In the genomic region with DNA sequence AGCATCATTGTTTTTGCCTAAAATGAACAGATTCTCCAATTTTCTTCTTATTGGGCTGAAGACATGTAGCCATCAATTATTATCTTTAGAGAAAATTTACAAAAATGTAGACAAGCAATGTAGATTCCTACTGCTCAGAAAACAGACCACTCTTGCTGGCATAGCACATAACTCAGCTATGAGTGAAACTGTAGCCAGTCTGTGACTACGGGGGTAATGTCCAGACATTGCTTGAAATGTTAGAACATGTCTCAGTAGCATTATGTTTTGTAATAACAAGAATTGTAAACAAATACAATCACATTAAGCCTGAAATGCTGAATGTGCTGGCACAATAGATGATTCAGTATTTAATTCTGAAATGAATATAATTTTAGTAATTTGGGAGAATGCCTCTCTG, we compare ENCODE assay signal across 14 cellular contexts.
"Had no signal": no experiment of that assay in that cellular context is flagged by ENCODE, and none has a peak within 500 bp of the region (broad histone marks: within the 10 kb centered on the region; RNA-seq: fewer than 3 reads in every experiment).

No MANE protein-coding gene starts in this region.

- ATAC-seq: activated T-cell treated with anti-CD3 and anti-CD28 coated beads, Interleukin-2, amount 50 U/mL, for 4 hours; effector memory CD8-positive, alpha-beta T cell; naive thymus-derived CD4-positive, alpha-beta T cell had no signal

- H3K4me3 ChIP-seq: thyroid gland, vagina had no signal

- DNase-seq: activated CD4-positive, alpha-beta memory T cell treated with anti-CD3 and anti-CD28 coated beads for 36 hours; activated gamma-delta T cell; activated naive CD8-positive, alpha-beta T cell treated with anti-CD3 and anti-CD28 coated beads for 36 hours; activated T-cell treated with anti-CD3 and anti-CD28 coated beads, Interleukin-2, amount 50 U/mL, for 4 hours; aorta; effector memory CD8-positive, alpha-beta T cell; erythroblast; midbrain; naive thymus-derived CD4-positive, alpha-beta T cell; T-helper 9 cell; thyroid gland had no signal

- H3K9me3 ChIP-seq: thyroid gland, vagina had no signal

- H3K27me3 ChIP-seq: thyroid gland, vagina had no signal

- H3K9ac ChIP-seq: parathyroid adenoma had no signal

- H3K36me3 ChIP-seq: thyroid gland, vagina had no signal

- H2AFZ ChIP-seq: parathyroid adenoma had no signal

- H3K27ac ChIP-seq: parathyroid adenoma, thyroid gland, vagina, VCaP had no signal

- H3K4me1 ChIP-seq: parathyroid adenoma, thyroid gland, vagina had no signal
